Comparison of ENCODE assay signal across 33 cellular contexts in genomic region chr10:52984169-52984568, GRCh38.
"Had no signal": no experiment of that assay in that cellular context is flagged by ENCODE, and none has a peak within 500 bp of the region (broad histone marks: within the 10 kb centered on the region; RNA-seq: fewer than 3 reads in every experiment).

No MANE protein-coding gene starts in this region.

- H3K4me1 ChIP-seq: adrenal gland, body of pancreas, gastrocnemius medialis had no signal

- H3K4me3 ChIP-seq: adrenal gland, body of pancreas, cardiac muscle cell, coronary artery, dorsolateral prefrontal cortex, gastrocnemius medialis, thoracic aorta had no signal

- H3K27me3 Mint-ChIP-seq: activated naive CD8-positive, alpha-beta T cell treated with anti-CD3 and anti-CD28 coated beads for 36 hours had no signal

- ATAC-seq: activated CD4-positive, CD25-positive, alpha-beta regulatory T cell treated with anti-CD3 and anti-CD28 coated beads, Interleukin-2, amount 50 U/mL, for 24 hours; body of pancreas; gastrocnemius medialis; left cardiac atrium; left ventricle myocardium superior; naive thymus-derived CD8-positive, alpha-beta T cell; right cardiac atrium; stimulated activated naive CD8-positive, alpha-beta T cell treated with anti-CD3 and anti-CD28 coated beads, Interleukin-15, Interleukin-2, amounts not matched to agents 100 U/mL and 50 U/mL, for 24 hours had no signal

- H3K27me3 ChIP-seq: adrenal gland, body of pancreas, cardiac muscle cell, dorsolateral prefrontal cortex, gastrocnemius medialis had no signal

- H3K36me3 Mint-ChIP-seq: activated naive CD8-positive, alpha-beta T cell treated with anti-CD3 and anti-CD28 coated beads for 36 hours; naive thymus-derived CD8-positive, alpha-beta T cell had no signal

- H3K9me3 Mint-ChIP-seq: activated naive CD4-positive, alpha-beta T cell treated with anti-CD3 and anti-CD28 coated beads for 36 hours; activated naive CD8-positive, alpha-beta T cell treated with anti-CD3 and anti-CD28 coated beads for 36 hours; activated T-helper 1 cell treated with anti-CD3 and anti-CD28 coated beads, Interleukin-12 subunit alpha, Interleukin-12 subunit beta, Interleukin-2, Interleukin-4 antibody, amounts not matched to agents 30 ng/mL and 10 ng/mL and 1 ng/mL, durations not matched to agents 14 hours and 24 hours and 36 hours; neural crest cell; T-helper 2 cell treated with Interferon-gamma antibody and Interleukin-4, amounts not matched to agents 5 μg/mL and 100 μg/mL, for 36 hours had no signal

- H3K36me3 ChIP-seq: adrenal gland, cardiac muscle cell, gastrocnemius medialis, thoracic aorta had no signal

- FAIRE-seq: urothelium cell line had no signal

- H3K27ac ChIP-seq: adrenal gland, body of pancreas, cardiac muscle cell, coronary artery, dorsolateral prefrontal cortex, gastrocnemius medialis, thoracic aorta had no signal

- H3K4me3 Mint-ChIP-seq: activated naive CD4-positive, alpha-beta T cell treated with anti-CD3 and anti-CD28 coated beads for 36 hours; activated naive CD8-positive, alpha-beta T cell treated with anti-CD3 and anti-CD28 coated beads for 36 hours; activated T-helper 1 cell treated with anti-CD3 and anti-CD28 coated beads, Interleukin-12 subunit alpha, Interleukin-12 subunit beta, Interleukin-2, Interleukin-4 antibody, amounts not matched to agents 30 ng/mL and 10 ng/mL and 1 ng/mL, durations not matched to agents 14 hours and 24 hours and 36 hours; neural crest cell; T-helper 2 cell treated with Interferon-gamma antibody and Interleukin-4, amounts not matched to agents 5 μg/mL and 100 μg/mL, for 36 hours had no signal

- H3K4me1 Mint-ChIP-seq: activated naive CD8-positive, alpha-beta T cell treated with anti-CD3 and anti-CD28 coated beads for 36 hours; naive thymus-derived CD8-positive, alpha-beta T cell; neural crest cell had no signal

- H3K27ac Mint-ChIP-seq: activated naive CD4-positive, alpha-beta T cell treated with anti-CD3 and anti-CD28 coated beads for 36 hours; activated naive CD8-positive, alpha-beta T cell treated with anti-CD3 and anti-CD28 coated beads for 36 hours; activated T-helper 1 cell treated with anti-CD3 and anti-CD28 coated beads, Interleukin-12 subunit alpha, Interleukin-12 subunit beta, Interleukin-2, Interleukin-4 antibody, amounts not matched to agents 30 ng/mL and 10 ng/mL and 1 ng/mL, durations not matched to agents 14 hours and 24 hours and 36 hours; naive thymus-derived CD8-positive, alpha-beta T cell; T-helper 2 cell treated with Interferon-gamma antibody and Interleukin-4, amounts not matched to agents 5 μg/mL and 100 μg/mL, for 36 hours had no signal

- H3K9me3 ChIP-seq: adrenal gland, body of pancreas, gastrocnemius medialis, thoracic aorta had no signal

- DNase-seq: activated CD4-positive, alpha-beta T cell treated with anti-CD3 and anti-CD28 coated beads for 48 hours; activated CD4-positive, alpha-beta T cell treated with anti-CD3 and anti-CD28 coated beads, Interleukin-2, amount 50 U/mL, for 48 hours; activated CD8-positive, alpha-beta memory T cell treated with anti-CD3 and anti-CD28 coated beads for 24 hours; activated effector memory CD4-positive, alpha-beta T cell treated with anti-CD3 and anti-CD28 coated beads, Interleukin-2, amount 50 U/mL, for 16 hours; activated naive CD4-positive, alpha-beta T cell treated with anti-CD3 and anti-CD28 coated beads for 36 hours; activated naive CD8-positive, alpha-beta T cell treated with anti-CD3 and anti-CD28 coated beads for 36 hours; activated T-cell treated with anti-CD3 and anti-CD28 coated beads, Interleukin-2, amount 50 U/mL, for 1 hour; adrenal gland; aorta; body of pancreas; cerebellar nuclear complex; dorsolateral prefrontal cortex; effector memory CD4-positive, alpha-beta T cell; erythroblast; gastrocnemius medialis; glutamatergic neuron; islet precursor cell; left cardiac atrium; left ventricle myocardium superior; naive thymus-derived CD8-positive, alpha-beta T cell; occipital lobe; right cardiac atrium; stimulated activated CD4-positive, alpha-beta T cell treated with anti-CD3 and anti-CD28 coated beads, Interleukin-2, amount 100 ng/mL, for 48 hours; stimulated activated naive CD8-positive, alpha-beta T cell treated with anti-CD3 and anti-CD28 coated beads, Interleukin-15, Interleukin-2, amounts not matched to agents 100 U/mL and 50 U/mL, for 24 hours; trophoblast cell had no signal
